Comparison of ENCODE assay signal across 1 cellular context in the genomic region with DNA sequence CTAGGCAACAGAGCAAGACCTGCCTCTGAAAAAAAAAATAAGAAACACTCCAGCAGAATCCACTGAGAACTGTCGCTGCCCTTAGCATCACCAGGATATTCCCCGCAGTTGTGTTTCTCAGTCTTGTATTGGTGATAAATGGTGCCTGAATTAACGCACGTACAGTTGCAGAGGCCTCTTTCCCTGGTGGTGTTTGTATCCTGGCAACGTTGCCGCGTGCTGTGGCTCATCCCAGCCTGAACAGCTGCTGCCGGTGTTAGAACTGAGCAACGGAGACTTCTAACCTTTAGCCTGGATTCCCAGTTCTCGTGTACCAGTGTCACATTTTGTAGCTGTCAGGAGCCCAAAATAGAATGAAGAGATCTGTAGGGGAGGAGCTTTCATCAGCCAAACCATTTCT.
TF ChIP-seq lines count a peak whose summit lies in the region.

No MANE protein-coding gene starts in this region.

TF ChIP-seq in WTC11, 78 proteins besides CTCF, POLR2A, EP300 and RAD21 (continued from another document):
- TF ChIP-seq, protein P1, sequence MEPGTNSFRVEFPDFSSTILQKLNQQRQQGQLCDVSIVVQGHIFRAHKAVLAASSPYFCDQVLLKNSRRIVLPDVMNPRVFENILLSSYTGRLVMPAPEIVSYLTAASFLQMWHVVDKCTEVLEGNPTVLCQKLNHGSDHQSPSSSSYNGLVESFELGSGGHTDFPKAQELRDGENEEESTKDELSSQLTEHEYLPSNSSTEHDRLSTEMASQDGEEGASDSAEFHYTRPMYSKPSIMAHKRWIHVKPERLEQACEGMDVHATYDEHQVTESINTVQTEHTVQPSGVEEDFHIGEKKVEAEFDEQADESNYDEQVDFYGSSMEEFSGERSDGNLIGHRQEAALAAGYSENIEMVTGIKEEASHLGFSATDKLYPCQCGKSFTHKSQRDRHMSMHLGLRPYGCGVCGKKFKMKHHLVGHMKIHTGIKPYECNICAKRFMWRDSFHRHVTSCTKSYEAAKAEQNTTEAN (CRISPR knock-in tag; IDR thresholded peaks at IDR 0.05), result no peak
- TF ChIP-seq, protein P2, sequence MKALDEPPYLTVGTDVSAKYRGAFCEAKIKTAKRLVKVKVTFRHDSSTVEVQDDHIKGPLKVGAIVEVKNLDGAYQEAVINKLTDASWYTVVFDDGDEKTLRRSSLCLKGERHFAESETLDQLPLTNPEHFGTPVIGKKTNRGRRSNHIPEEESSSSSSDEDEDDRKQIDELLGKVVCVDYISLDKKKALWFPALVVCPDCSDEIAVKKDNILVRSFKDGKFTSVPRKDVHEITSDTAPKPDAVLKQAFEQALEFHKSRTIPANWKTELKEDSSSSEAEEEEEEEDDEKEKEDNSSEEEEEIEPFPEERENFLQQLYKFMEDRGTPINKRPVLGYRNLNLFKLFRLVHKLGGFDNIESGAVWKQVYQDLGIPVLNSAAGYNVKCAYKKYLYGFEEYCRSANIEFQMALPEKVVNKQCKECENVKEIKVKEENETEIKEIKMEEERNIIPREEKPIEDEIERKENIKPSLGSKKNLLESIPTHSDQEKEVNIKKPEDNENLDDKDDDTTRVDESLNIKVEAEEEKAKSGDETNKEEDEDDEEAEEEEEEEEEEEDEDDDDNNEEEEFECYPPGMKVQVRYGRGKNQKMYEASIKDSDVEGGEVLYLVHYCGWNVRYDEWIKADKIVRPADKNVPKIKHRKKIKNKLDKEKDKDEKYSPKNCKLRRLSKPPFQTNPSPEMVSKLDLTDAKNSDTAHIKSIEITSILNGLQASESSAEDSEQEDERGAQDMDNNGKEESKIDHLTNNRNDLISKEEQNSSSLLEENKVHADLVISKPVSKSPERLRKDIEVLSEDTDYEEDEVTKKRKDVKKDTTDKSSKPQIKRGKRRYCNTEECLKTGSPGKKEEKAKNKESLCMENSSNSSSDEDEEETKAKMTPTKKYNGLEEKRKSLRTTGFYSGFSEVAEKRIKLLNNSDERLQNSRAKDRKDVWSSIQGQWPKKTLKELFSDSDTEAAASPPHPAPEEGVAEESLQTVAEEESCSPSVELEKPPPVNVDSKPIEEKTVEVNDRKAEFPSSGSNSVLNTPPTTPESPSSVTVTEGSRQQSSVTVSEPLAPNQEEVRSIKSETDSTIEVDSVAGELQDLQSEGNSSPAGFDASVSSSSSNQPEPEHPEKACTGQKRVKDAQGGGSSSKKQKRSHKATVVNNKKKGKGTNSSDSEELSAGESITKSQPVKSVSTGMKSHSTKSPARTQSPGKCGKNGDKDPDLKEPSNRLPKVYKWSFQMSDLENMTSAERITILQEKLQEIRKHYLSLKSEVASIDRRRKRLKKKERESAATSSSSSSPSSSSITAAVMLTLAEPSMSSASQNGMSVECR (CRISPR knock-in tag; IDR thresholded peaks at IDR 0.05; ENCODE audit: borderline replicate concordance), result no peak
- no peak for TF ChIP-seq ZNF396 (CRISPR knock-in tag; IDR thresholded peaks at IDR 0.05; ENCODE audit: borderline replicate concordance)
- TF ChIP-seq ZNF263 (CRISPR knock-in tag; IDR thresholded peaks at IDR 0.05; ENCODE audit: low read depth), result no peak
- TF ChIP-seq ZNF671 (CRISPR knock-in tag; IDR thresholded peaks at IDR 0.05), result no peak
- TF ChIP-seq TP53 (CRISPR knock-in tag; IDR thresholded peaks at IDR 0.05), result no peak
- no peak for TF ChIP-seq ATF6 (CRISPR knock-in tag; IDR thresholded peaks at IDR 0.05)
